Comparison of ENCODE assay signal across 22 cellular contexts in genomic region chr12:74945771-74946198, GRCh38.
DNase-seq lines count a peak whose midpoint lies in the region; ATAC-seq, FAIRE-seq and TF ChIP-seq lines count a peak whose summit lies in the region.
"Had no signal": no experiment of that assay in that cellular context is flagged by ENCODE, and none has a peak within 500 bp of the region (broad histone marks: within the 10 kb centered on the region; RNA-seq: fewer than 3 reads in every experiment).

No MANE protein-coding gene starts in this region.

- H3K4me1 ChIP-seq in RWPE2 (ENCODE audit: insufficient read depth, poor library complexity, severe bottlenecking) (peaks cover 2% of the 10 kb centered on the region), foreskin keratinocyte (peaks cover 13% of the 10 kb centered on the region)
- H3K4me1 ChIP-seq: parathyroid adenoma, SJSA1, suprapubic skin had no signal

- no peak overlapping the region for H3K27ac ChIP-seq in RWPE2 (ENCODE audit: poor library complexity, severe bottlenecking)
- H3K27ac ChIP-seq in foreskin keratinocyte = no peak overlapping the region
- H3K27ac ChIP-seq: parathyroid adenoma, SJSA1, suprapubic skin had no signal

- ATAC-seq in RWPE2 (ENCODE audit: low read depth) (peak; percentile 31; the same call in 2 of the 3 replicates), foreskin keratinocyte (peak; percentile 52)
- ATAC-seq: left ventricle myocardium superior had no signal

- TF ChIP-seq CTCF in RWPE2 (IDR thresholded peaks at IDR 0.05; ENCODE audit: poor library complexity, severe bottlenecking) (no peak), foreskin keratinocyte (conservative IDR thresholded peaks at IDR 0.05) (no peak)

- no peak overlapping the region for H3K27ac Mint-ChIP-seq in activated naive CD4-positive, alpha-beta T cell treated with anti-CD3 and anti-CD28 coated beads, Interleukin-2, amount 50 U/mL, for 24 hours
- H3K27ac Mint-ChIP-seq: activated T-helper 1 cell treated with anti-CD3 and anti-CD28 coated beads, Interleukin-12 subunit alpha, Interleukin-12 subunit beta, Interleukin-2, Interleukin-4 antibody, amounts not matched to agents 30 ng/mL and 10 ng/mL and 1 ng/mL, durations not matched to agents 14 hours and 24 hours and 36 hours had no signal

- peaks cover 11% of the 10 kb centered on the region for H3K4me1 Mint-ChIP-seq in activated naive CD4-positive, alpha-beta T cell treated with anti-CD3 and anti-CD28 coated beads, Interleukin-2, amount 50 U/mL, for 24 hours

- TF ChIP-seq POLR2A in GM12892 (IDR thresholded peaks at IDR 0.05; ENCODE audit: low read depth, low read length) = no peak

- H3K4me3 Mint-ChIP-seq in activated naive CD4-positive, alpha-beta T cell treated with anti-CD3 and anti-CD28 coated beads, Interleukin-2, amount 50 U/mL, for 24 hours = peak overlapping the region; percentile 1
- H3K4me3 Mint-ChIP-seq: activated T-helper 1 cell treated with anti-CD3 and anti-CD28 coated beads, Interleukin-12 subunit alpha, Interleukin-12 subunit beta, Interleukin-2, Interleukin-4 antibody, amounts not matched to agents 30 ng/mL and 10 ng/mL and 1 ng/mL, durations not matched to agents 14 hours and 24 hours and 36 hours had no signal

- H3K36me3 ChIP-seq in RWPE2 (ENCODE audit: low read depth) = no peaks in the 10 kb centered on the region
- H3K36me3 ChIP-seq: SJSA1, suprapubic skin had no signal

- FAIRE-seq in GM12892 (lab: Jason Lieb, UNC) = no peak
- FAIRE-seq: TTC549 had no signal

- no peaks in the 10 kb centered on the region for H3K36me3 Mint-ChIP-seq in activated naive CD4-positive, alpha-beta T cell treated with anti-CD3 and anti-CD28 coated beads, Interleukin-2, amount 50 U/mL, for 24 hours

- no peak for DNase-seq in activated naive CD4-positive, alpha-beta T cell treated with anti-CD3 and anti-CD28 coated beads, Interleukin-2, amount 50 U/mL, for 16 hours
- no peak for DNase-seq in RWPE2 (ENCODE audit: low spot score)
- DNase-seq in foreskin keratinocyte = peak; percentile 42 to 76
- peak; percentile 93 for DNase-seq in renal cortical epithelial cell (ENCODE audit: low read depth)
- no peak for DNase-seq in GM12892 (ENCODE audit: insufficient read length)
- DNase-seq in SW 1271 (lab: John Stamatoyannopoulos, UW) = no peak
- no peak for DNase-seq in Ammon's horn (ENCODE audit: low spot score)
- DNase-seq: activated CD4-positive, alpha-beta T cell treated with anti-CD3 and anti-CD28 coated beads, Interleukin-2, amount 50 U/mL, for 4 hours; caudate nucleus; effector memory CD4-positive, alpha-beta T cell; GF-D8; IMR-90; left ventricle myocardium superior; NCI-H1930; OCI-M1; stimulated activated CD4-positive, alpha-beta T cell treated with anti-CD3 and anti-CD28 coated beads, Interleukin-4, amount 100 ng/mL, for 1 hour had no signal

- no peak overlapping the region for H3K4me3 ChIP-seq in RWPE2 (ENCODE audit: severe bottlenecking)
- H3K4me3 ChIP-seq: SJSA1, suprapubic skin had no signal

- H3K27me3 ChIP-seq in RWPE2 (ENCODE audit: insufficient read depth, poor library complexity, severe bottlenecking) = peaks cover 2% of the 10 kb centered on the region
- no peaks in the 10 kb centered on the region for H3K27me3 ChIP-seq in foreskin keratinocyte
- H3K27me3 ChIP-seq: SJSA1, suprapubic skin had no signal

- H3K27me3 Mint-ChIP-seq in activated naive CD4-positive, alpha-beta T cell treated with anti-CD3 and anti-CD28 coated beads, Interleukin-2, amount 50 U/mL, for 24 hours = no peaks in the 10 kb centered on the region

- no peaks in the 10 kb centered on the region for H3K9me3 Mint-ChIP-seq in activated naive CD4-positive, alpha-beta T cell treated with anti-CD3 and anti-CD28 coated beads, Interleukin-2, amount 50 U/mL, for 24 hours
- H3K9me3 Mint-ChIP-seq: activated T-helper 1 cell treated with anti-CD3 and anti-CD28 coated beads, Interleukin-12 subunit alpha, Interleukin-12 subunit beta, Interleukin-2, Interleukin-4 antibody, amounts not matched to agents 30 ng/mL and 10 ng/mL and 1 ng/mL, durations not matched to agents 14 hours and 24 hours and 36 hours had no signal

- H3K9me3 ChIP-seq in RWPE2 (ENCODE audit: severe bottlenecking) = no peaks in the 10 kb centered on the region
- H3K9me3 ChIP-seq: SJSA1, suprapubic skin had no signal

Comparison
In these comparisons a context has a peak if more than half of its experiments do, and no peak if none do; other contexts are left out.
1. DNase-seq: peak in foreskin keratinocyte (2 of 2) and renal cortical epithelial cell (single experiment); none in activated naive CD4-positive, alpha-beta T cell treated with anti-CD3 and anti-CD28 coated beads, Interleukin-2, amount 50 U/mL, for 16 hours (single experiment), RWPE2 (single experiment), GM12892 (single experiment), SW 1271 (0 of 2) and Ammon's horn (single experiment).